1 cellular context compared by ENCODE assay signal in genomic region chr11:61765550-61766253, GRCh38.
TF ChIP-seq lines count a peak whose summit lies in the region.

No MANE protein-coding gene starts in this region.

TF ChIP-seq in liver, 16 proteins besides CTCF, POLR2A, EP300 and RAD21 (continued from another document):
- TF ChIP-seq REST (IDR thresholded peaks at IDR 0.05) (no peak), ATF3 (IDR thresholded peaks at IDR 0.05) (no peak), HNF4G (IDR thresholded peaks at IDR 0.05) (no peak), NR2F2 (IDR thresholded peaks at IDR 0.05) (no peak)
